In the genomic region with DNA sequence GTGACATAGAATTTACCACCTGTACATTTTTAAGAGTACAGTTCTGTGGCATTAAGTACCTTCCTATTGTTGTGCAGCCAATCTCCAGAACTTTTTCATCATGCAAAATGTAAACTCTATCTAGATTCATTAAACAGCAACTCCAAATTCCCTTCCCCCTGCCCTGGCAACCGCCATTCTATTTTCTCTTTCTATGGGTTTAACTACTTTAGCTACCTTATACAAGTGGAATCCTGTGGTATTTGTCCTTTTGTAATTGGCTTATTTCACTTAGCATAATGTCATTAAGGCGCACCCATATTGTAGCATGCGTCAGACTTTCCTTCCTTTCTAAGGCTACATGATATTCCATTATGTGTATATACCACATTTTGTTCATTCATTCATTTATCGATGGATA, we compare ENCODE assay signal across 5 cellular contexts.
"Had no signal": no experiment of that assay in that cellular context is flagged by ENCODE, and none has a peak within 500 bp of the region (broad histone marks: within the 10 kb centered on the region; RNA-seq: fewer than 3 reads in every experiment).

No MANE protein-coding gene starts in this region.

- H3K4me3 Mint-ChIP-seq: GM23338, H9, HFFc6, IgD-negative memory B cell had no signal

- H3K4me3 ChIP-seq: GM23338 had no signal

- H3K36me3 Mint-ChIP-seq: IgD-negative memory B cell had no signal

- H3K27ac ChIP-seq: HL-60 had no signal

- H3K27ac Mint-ChIP-seq: GM23338, H9, HFFc6, IgD-negative memory B cell had no signal

- H3K9me3 Mint-ChIP-seq: HFFc6, IgD-negative memory B cell had no signal

- H3K27me3 Mint-ChIP-seq: IgD-negative memory B cell had no signal

- DNase-seq: H9, HFFc6 had no signal
